Comparison of ENCODE assay signal across 14 cellular contexts in genomic region chr3:188230962-188231361, GRCh38.
DNase-seq lines count a peak whose midpoint lies in the region; ATAC-seq, FAIRE-seq and TF ChIP-seq lines count a peak whose summit lies in the region.
"Had no signal": no experiment of that assay in that cellular context is flagged by ENCODE, and none has a peak within 500 bp of the region (broad histone marks: within the 10 kb centered on the region; RNA-seq: fewer than 3 reads in every experiment).

No MANE protein-coding gene starts in this region.

- no peaks in the 10 kb centered on the region for H3K9me3 Mint-ChIP-seq in HFFc6
- H3K9me3 Mint-ChIP-seq in endodermal cell, result no peaks in the 10 kb centered on the region
- H3K9me3 Mint-ChIP-seq: activated naive CD4-positive, alpha-beta T cell treated with anti-CD3 and anti-CD28 coated beads, Interleukin-2, amount 50 U/mL, for 24 hours had no signal

- ATAC-seq in GM19397 (IDR thresholded peaks at IDR 0.05; ENCODE audit: unreplicated experiment), result no peak
- ATAC-seq in HG03097 (IDR thresholded peaks at IDR 0.05; ENCODE audit: low FRiP score, unreplicated experiment), result no peak

- BruUV-seq in endothelial cell of umbilical vein (replicated peaks; lab: Mats Ljungman, UMichigan), result no TSS peak

- H3K9ac ChIP-seq in endothelial cell of umbilical vein (replicated peaks; ENCODE audit: extremely low read depth, insufficient read depth, low read length) (no peak overlapping the region), muscle layer of colon (ENCODE audit: low read length) (peak overlapping the region; percentile 54), endodermal cell (ENCODE audit: extremely low read depth, low read length, poor library complexity, severe bottlenecking) (no peak overlapping the region)

- H3K4me3 Mint-ChIP-seq in HFFc6, result peak overlapping the region; percentile 46; the same call in 1 of the 2 replicates
- no peak overlapping the region for H3K4me3 Mint-ChIP-seq in endodermal cell
- H3K4me3 Mint-ChIP-seq: activated naive CD4-positive, alpha-beta T cell treated with anti-CD3 and anti-CD28 coated beads, Interleukin-2, amount 50 U/mL, for 24 hours had no signal

- H3K27ac Mint-ChIP-seq in HFFc6, result peak overlapping the region; percentile 81
- no peak overlapping the region for H3K27ac Mint-ChIP-seq in endodermal cell
- H3K27ac Mint-ChIP-seq: activated naive CD4-positive, alpha-beta T cell treated with anti-CD3 and anti-CD28 coated beads, Interleukin-2, amount 50 U/mL, for 24 hours had no signal

- H3K27ac ChIP-seq in 22Rv1, result 0 out of 2 replicates have a peak overlapping the region, but pooled peaks have one; percentile 13
- H3K27ac ChIP-seq in endothelial cell of umbilical vein (ENCODE audit: insufficient read depth, low read depth, low read length), result no peak overlapping the region
- H3K27ac ChIP-seq in muscle layer of colon (ENCODE audit: low read depth, low read length), result peak overlapping the region; percentile 68
- no peak overlapping the region for H3K27ac ChIP-seq in endodermal cell (ENCODE audit: low read depth, low read length)
- H3K27ac ChIP-seq: colonic mucosa, thyroid gland had no signal

- DNase-seq in HFFc6 (peak; percentile 73), endothelial cell of umbilical vein (ENCODE audit: low read depth, low spot score) (no peak), endodermal cell (no peak), HPDE6-E6E7 (ENCODE audit: extremely low spot score) (no peak)
- DNase-seq: activated CD4-positive, alpha-beta T cell treated with anti-CD3 and anti-CD28 coated beads, Interleukin-2, amount 50 U/mL, for 4 hours; colonic mucosa; head of caudate nucleus; NCI-H748 treated with DMSO at 0.1 percent for 48 hours; thyroid gland had no signal

- intact Hi-C loops in endothelial cell of umbilical vein (cut with micrococcal nuclease), result no loop called here

- H3K9me3 ChIP-seq in endothelial cell of umbilical vein (replicated peaks; ENCODE audit: control insufficient read depth, insufficient read depth, low read length) (no peaks in the 10 kb centered on the region), muscle layer of colon (ENCODE audit: low read length) (no peaks in the 10 kb centered on the region), endodermal cell (ENCODE audit: control insufficient read depth, low read length) (no peaks in the 10 kb centered on the region)
- H3K9me3 ChIP-seq: colonic mucosa, thyroid gland had no signal

- no peaks in the 10 kb centered on the region; the same call in 1 of the 2 replicates for H3K27me3 Mint-ChIP-seq in HFFc6 (ENCODE audit: insufficient read depth)
- no peaks in the 10 kb centered on the region for H3K27me3 Mint-ChIP-seq in endodermal cell (ENCODE audit: insufficient read depth)
- H3K27me3 Mint-ChIP-seq: activated naive CD4-positive, alpha-beta T cell treated with anti-CD3 and anti-CD28 coated beads, Interleukin-2, amount 50 U/mL, for 24 hours had no signal

- peaks cover 17% of the 10 kb centered on the region for H3K4me1 ChIP-seq in endothelial cell of umbilical vein (ENCODE audit: control insufficient read depth, extremely low read depth, insufficient read depth, low read length)
- peaks cover 67% of the 10 kb centered on the region for H3K4me1 ChIP-seq in muscle layer of colon (ENCODE audit: insufficient read depth, low read length)
- H3K4me1 ChIP-seq in endodermal cell (ENCODE audit: control insufficient read depth, insufficient read depth, low read length), result peaks cover 7% of the 10 kb centered on the region
- H3K4me1 ChIP-seq: colonic mucosa had no signal

- peaks cover 0 to 2% of the 10 kb centered on the region in 2 experiments for H3K36me3 ChIP-seq in endothelial cell of umbilical vein (ENCODE audit: control insufficient read depth in 2 of 2, extremely low read depth in 1 of 2, insufficient read depth in 2 of 2, low read length in 2 of 2)
- peaks cover 19% of the 10 kb centered on the region for H3K36me3 ChIP-seq in muscle layer of colon (ENCODE audit: insufficient read depth, low read length)
- H3K36me3 ChIP-seq in endodermal cell (ENCODE audit: control insufficient read depth, insufficient read depth, low read length), result peaks cover 42% of the 10 kb centered on the region
- H3K36me3 ChIP-seq: colonic mucosa, thyroid gland had no signal

- H3K27me3 ChIP-seq in endothelial cell of umbilical vein (ENCODE audit: control insufficient read depth in 2 of 2, insufficient read depth in 2 of 2, low read length in 2 of 2), result no peaks in the 10 kb centered on the region
- H3K27me3 ChIP-seq in muscle layer of colon (ENCODE audit: control insufficient read depth in 1 of 2, insufficient read depth in 2 of 2, low read length in 2 of 2), result no peaks in the 10 kb centered on the region
- H3K27me3 ChIP-seq in endodermal cell (ENCODE audit: control insufficient read depth, insufficient read depth, low read length, poor library complexity, severe bottlenecking), result no peaks in the 10 kb centered on the region
- H3K27me3 ChIP-seq: colonic mucosa, thyroid gland had no signal

- peaks cover 45% of the 10 kb centered on the region for H3K36me3 Mint-ChIP-seq in HFFc6 (ENCODE audit: low read depth)
- H3K36me3 Mint-ChIP-seq in endodermal cell (ENCODE audit: low read depth), result peaks cover 5% of the 10 kb centered on the region

- H3K9me1 ChIP-seq in endothelial cell of umbilical vein (replicated peaks; ENCODE audit: control insufficient read depth, extremely low read depth, insufficient read depth, low read length), result no peaks in the 10 kb centered on the region

- CTCF ChIA-PET in endothelial cell of umbilical vein (lab: Charles Lee), result interaction anchor here (1.3 kb wide), 1 partner anchor 10 kb away, joined by 4 read pairs; no protein-coding TSS in a partner anchor

- no peak for TF ChIP-seq POLR2A in endothelial cell of umbilical vein (IDR thresholded peaks at IDR 0.05; ENCODE audit: low read depth, low read length)

- peak; percentile 40 for FAIRE-seq in endothelial cell of umbilical vein (lab: Jason Lieb, UNC)

- H4K20me1 ChIP-seq in endothelial cell of umbilical vein (replicated peaks; ENCODE audit: control insufficient read depth, extremely low read depth, insufficient read depth, low read length), result peaks cover 4% of the 10 kb centered on the region

- H3K4me3 ChIP-seq in endothelial cell of umbilical vein (replicated peaks in 1 of 3; ENCODE audit: insufficient read depth in 1 of 3, low read depth in 1 of 3, low read length in 3 of 3), result no peak overlapping the region
- H3K4me3 ChIP-seq in muscle layer of colon (ENCODE audit: low read depth in 1 of 2, low read length in 2 of 2), result peak overlapping the region in 1 of 2 donors; percentile 9
- no peak overlapping the region for H3K4me3 ChIP-seq in endodermal cell (ENCODE audit: low read length)
- H3K4me3 ChIP-seq: colonic mucosa, thyroid gland had no signal

- WGBS in endodermal cell (ENCODE audit: insufficient coverage in 1 of 2, insufficient read length in 1 of 2), 2 experiments, result 93 to 98% methylated on average over 3 to 5 of the region's 5 CpGs

- POLR2A ChIA-PET in endothelial cell of umbilical vein (lab: Charles Lee), result no interaction called here

- TF ChIP-seq CTCF in 22Rv1 (IDR thresholded peaks at IDR 0.05) (no peak), HFFc6 (IDR thresholded peaks at IDR 0.05) (no peak), endothelial cell of umbilical vein (IDR thresholded peaks at IDR 0.05; ENCODE audit: extremely low read depth in 1 of 2, insufficient read depth in 1 of 2, low read depth in 1 of 2, low read length in 2 of 2) (no peak), endodermal cell (conservative IDR thresholded peaks at IDR 0.05) (no peak)

- H3K4me1 Mint-ChIP-seq in HFFc6 (ENCODE audit: low read depth) (peaks cover 64% of the 10 kb centered on the region), endodermal cell (peaks cover 13% of the 10 kb centered on the region)

- no peak overlapping the region for H3K4me2 ChIP-seq in endothelial cell of umbilical vein (ENCODE audit: insufficient read depth, low read length)

- H2AFZ ChIP-seq in endothelial cell of umbilical vein (ENCODE audit: low read depth, low read length), result no peak overlapping the region

- dilution Hi-C loops in endothelial cell of umbilical vein (cut with MboI; ENCODE audit: extremely low pct_ligation_motif_present, low sequenced_read_pairs), result no loop called here

- peaks cover 25% of the 10 kb centered on the region for H3K79me2 ChIP-seq in endothelial cell of umbilical vein (ENCODE audit: control insufficient read depth, insufficient read depth, low read length)

TF ChIP-seq in endothelial cell of umbilical vein, 7 proteins besides CTCF, POLR2A, EP300 and RAD21:
- no peak for TF ChIP-seq JUN (IDR thresholded peaks at IDR 0.05; ENCODE audit: borderline replicate concordance, insufficient read depth, insufficient read length, low read depth)
- TF ChIP-seq MYC (IDR thresholded peaks at IDR 0.05; ENCODE audit: low read depth, low read length), result no peak
- peak; percentile 13 for TF ChIP-seq FOS (IDR thresholded peaks at IDR 0.05; ENCODE audit: borderline replicate concordance, insufficient read depth, low read length)

Comparison
In these comparisons a context has a peak if more than half of its experiments do, and no peak if none do; other contexts are left out.
1. H3K27ac ChIP-seq: peak in 22Rv1 (single experiment) and muscle layer of colon (single experiment); none in endothelial cell of umbilical vein (single experiment) and endodermal cell (single experiment).